ENCODE assay signal across 17 cellular contexts in genomic region chr3:177322846-177323245, GRCh38.
"Had no signal": no experiment of that assay in that cellular context is flagged by ENCODE, and none has a peak within 500 bp of the region (broad histone marks: within the 10 kb centered on the region; RNA-seq: fewer than 3 reads in every experiment).

No MANE protein-coding gene starts in this region.

- H3K27me3 Mint-ChIP-seq: activated naive CD4-positive, alpha-beta T cell treated with anti-CD3 and anti-CD28 coated beads, Interleukin-2, amount 10 ng/mL, durations not matched to agents 7 days and 5 days; stimulated activated naive CD8-positive, alpha-beta T cell treated with anti-CD3 and anti-CD28 coated beads, Interleukin-15, Interleukin-2, amounts not matched to agents 100 ng/mL and 50 ng/mL, for 24 hours; T-helper 17 cell had no signal

- H3K27me3 ChIP-seq: body of pancreas, hepatocyte, left lung, tibial artery had no signal

- H3K9me3 ChIP-seq: body of pancreas, left lung, tibial artery had no signal

- H3K79me2 ChIP-seq: hepatocyte had no signal

- H3K27ac Mint-ChIP-seq: activated CD4-positive, alpha-beta memory T cell treated with anti-CD3 and anti-CD28 coated beads, Interleukin-2, amount 10 ng/mL, durations not matched to agents 7 days and 5 days; activated naive CD4-positive, alpha-beta T cell treated with anti-CD3 and anti-CD28 coated beads, Interleukin-2, amount 10 ng/mL, durations not matched to agents 7 days and 5 days; stimulated activated naive CD8-positive, alpha-beta T cell treated with anti-CD3 and anti-CD28 coated beads, Interleukin-15, Interleukin-2, amounts not matched to agents 100 ng/mL and 50 ng/mL, for 24 hours had no signal

- DNase-seq: activated CD4-positive, alpha-beta memory T cell treated with anti-CD3 and anti-CD28 coated beads, Interleukin-2, amount 10 ng/mL, durations not matched to agents 7 days and 5 days; activated CD4-positive, alpha-beta T cell treated with anti-CD3 and anti-CD28 coated beads for 48 hours; activated effector memory CD4-positive, alpha-beta T cell treated with anti-CD3 and anti-CD28 coated beads, Interleukin-2, amount 50 U/mL, for 16 hours; activated naive CD4-positive, alpha-beta T cell treated with anti-CD3 and anti-CD28 coated beads, Interleukin-2, amount 10 ng/mL, durations not matched to agents 7 days and 5 days; effector CD8-positive, alpha-beta T cell; foreskin melanocyte; kidney glomerular epithelial cell; stimulated activated CD4-positive, alpha-beta T cell treated with anti-CD3 and anti-CD28 coated beads, Interleukin-4, amount 100 ng/mL, for 24 hours; substantia nigra; SW 1271; T-helper 17 cell; tibial artery had no signal

- H3K4me3 Mint-ChIP-seq: activated CD4-positive, alpha-beta memory T cell treated with anti-CD3 and anti-CD28 coated beads, Interleukin-2, amount 10 ng/mL, durations not matched to agents 7 days and 5 days; activated naive CD4-positive, alpha-beta T cell treated with anti-CD3 and anti-CD28 coated beads, Interleukin-2, amount 10 ng/mL, durations not matched to agents 7 days and 5 days; neural crest cell; stimulated activated naive CD8-positive, alpha-beta T cell treated with anti-CD3 and anti-CD28 coated beads, Interleukin-15, Interleukin-2, amounts not matched to agents 100 ng/mL and 50 ng/mL, for 24 hours; T-helper 17 cell had no signal

- ATAC-seq: body of pancreas, left lung, T-helper 17 cell had no signal

- H3K4me2 ChIP-seq: hepatocyte had no signal

- H3K4me3 ChIP-seq: body of pancreas, hepatocyte, left lung, tibial artery had no signal

- H2AFZ ChIP-seq: hepatocyte had no signal

- H3K36me3 ChIP-seq: left lung, tibial artery had no signal

- H3K27ac ChIP-seq: body of pancreas, hepatocyte, left lung, tibial artery had no signal
